ENCODE assay signal across 20 cellular contexts in genomic region chr1:2861143-2861987, GRCh38.
"Had no signal": no experiment of that assay in that cellular context is flagged by ENCODE, and none has a peak within 500 bp of the region (broad histone marks: within the 10 kb centered on the region; RNA-seq: fewer than 3 reads in every experiment).

No MANE protein-coding gene starts in this region.

- H3K4me3 Mint-ChIP-seq: naive B cell, type B pancreatic cell had no signal

- H3K27me3 ChIP-seq: ovary, thyroid gland had no signal

- H3K27ac ChIP-seq: dorsolateral prefrontal cortex, ovary, suprapubic skin, thyroid gland had no signal

- H3K36me3 Mint-ChIP-seq: naive B cell had no signal

- DNase-seq: central memory CD4-positive, alpha-beta T cell; cortex of kidney; effector CD8-positive, alpha-beta T cell; foreskin melanocyte; head of caudate nucleus; hippocampal formation; kidney glomerular epithelial cell; mesenchymal stem cell; midbrain; naive B cell; ovary; small intestine; stimulated activated CD4-positive, alpha-beta T cell treated with anti-CD3 and anti-CD28 coated beads, Interleukin-2, amount 100 ng/mL, for 48 hours; stimulated activated naive CD8-positive, alpha-beta T cell treated with anti-CD3 and anti-CD28 coated beads, Interleukin-15, Interleukin-2, amounts not matched to agents 100 U/mL and 50 U/mL, for 24 hours; thyroid gland had no signal

- H3K36me3 ChIP-seq: ovary, suprapubic skin, thyroid gland had no signal

- H3K27ac Mint-ChIP-seq: type B pancreatic cell had no signal

- H3K9me3 ChIP-seq: ovary, suprapubic skin, thyroid gland had no signal

- H3K4me1 ChIP-seq: suprapubic skin had no signal

- H3K4me3 ChIP-seq: dorsolateral prefrontal cortex, lung, ovary, suprapubic skin, thyroid gland had no signal

- H3K27me3 Mint-ChIP-seq: type B pancreatic cell had no signal

- ATAC-seq: left lobe of liver; stimulated activated naive CD8-positive, alpha-beta T cell treated with anti-CD3 and anti-CD28 coated beads, Interleukin-15, Interleukin-2, amounts not matched to agents 100 U/mL and 50 U/mL, for 24 hours had no signal

- H3K9me3 Mint-ChIP-seq: type B pancreatic cell had no signal
